Comparison of ENCODE assay signal across 11 cellular contexts in the genomic region with DNA sequence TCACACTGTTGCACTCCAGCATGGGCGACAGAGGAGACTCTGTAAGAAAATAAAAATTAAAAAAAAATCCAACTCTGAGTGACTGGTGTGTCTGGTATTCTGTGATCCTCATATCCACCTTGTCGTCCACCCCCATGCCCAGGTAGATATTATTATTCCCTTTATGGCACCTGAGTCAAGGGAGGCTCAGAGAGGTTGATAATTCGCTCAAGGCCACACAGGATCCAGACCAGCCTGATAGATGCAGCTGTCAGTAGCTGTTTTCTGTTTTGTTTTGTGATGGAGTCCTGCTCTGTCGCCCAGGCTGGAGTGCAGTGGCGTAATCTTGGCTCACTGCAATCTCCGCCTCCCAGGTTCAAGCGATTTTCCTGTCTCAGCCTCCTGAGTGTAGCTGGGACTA. TPM values are rescaled to one million over a fixed set of nuclear protein-coding genes. Genes with fewer than 3 reads are reported as not detected.
"Had no signal": no experiment of that assay in that cellular context is flagged by ENCODE, and none has a peak within 500 bp of the region (broad histone marks: within the 10 kb centered on the region; RNA-seq: fewer than 3 reads in every experiment).

No MANE protein-coding gene starts in this region.

- H3K4me3 Mint-ChIP-seq: GM23338, H9, HFFc6 had no signal

- ATAC-seq: HCT116 had no signal

- H2AFZ ChIP-seq: GM23248, GM23338 had no signal

- H3K36me3 ChIP-seq: HAP-1 had no signal

- H3K9ac ChIP-seq: GM23248 had no signal

- H3K9me3 ChIP-seq: HAP-1 had no signal

- H3K27ac Mint-ChIP-seq: GM23338, HFFc6 had no signal

- DNase-seq: GM23248, GOT3, H7, H9, HCEC 1CT, HFFc6 had no signal

- H3K4me3 ChIP-seq: GM23248, GM23338, HAP-1 had no signal

- H3K9me3 Mint-ChIP-seq: GM23338, H9, HFFc6 had no signal

- H3K27ac ChIP-seq: GM23248 had no signal

- FAIRE-seq: H1, H54 had no signal

- H3K4me2 ChIP-seq: GM23338 had no signal

RNA-seq across cellular contexts. Expression of a gene that starts 14.8 kb away (rescaled TPM):
- polyA plus RNA-seq: GM23248 had no signal
